25 cellular contexts compared by ENCODE assay signal in genomic region chr5:3518576-3518975, GRCh38.
DNase-seq lines count a peak whose midpoint lies in the region; ATAC-seq and TF ChIP-seq lines count a peak whose summit lies in the region.
"Had no signal": no experiment of that assay in that cellular context is flagged by ENCODE, and none has a peak within 500 bp of the region (broad histone marks: within the 10 kb centered on the region; RNA-seq: fewer than 3 reads in every experiment).

No MANE protein-coding gene starts in this region.

- H3K4me1 ChIP-seq in esophagus muscularis mucosa, result no peaks in the 10 kb centered on the region
- H3K4me1 ChIP-seq: A549; BLaER1 treated with 17β-estradiol and CSF1 and Interleukin-3, amounts not matched to agents 10 nM and 100 nM; Caco-2 had no signal

- no peaks in the 10 kb centered on the region for H3K36me3 Mint-ChIP-seq in activated CD4-positive, alpha-beta T cell treated with anti-CD3 and anti-CD28 coated beads, Interleukin-2, amount 10 ng/mL, durations not matched to agents 24 days and 14 days (ENCODE audit: low read depth)
- H3K36me3 Mint-ChIP-seq in neural crest cell (ENCODE audit: low read depth), result peaks cover 3% of the 10 kb centered on the region
- H3K36me3 Mint-ChIP-seq: CD8-positive, alpha-beta T cell had no signal

- intact Hi-C loops in activated CD4-positive, alpha-beta T cell treated with anti-CD3 and anti-CD28 coated beads, Interleukin-2, amount 10 ng/mL, durations not matched to agents 24 days and 14 days (cut with micrococcal nuclease), result no loop called here
- intact Hi-C loops in esophagus muscularis mucosa (cut with DNase I), result no loop called here

- no peak overlapping the region for H3K27ac ChIP-seq in esophagus muscularis mucosa (replicated peaks in 1 of 4)
- H3K27ac ChIP-seq: 22Rv1; A549; BLaER1 treated with 17β-estradiol and CSF1 and Interleukin-3, amounts not matched to agents 10 nM and 100 nM; C4-2B had no signal

- no peaks in the 10 kb centered on the region for H3K4me1 Mint-ChIP-seq in activated CD4-positive, alpha-beta T cell treated with anti-CD3 and anti-CD28 coated beads, Interleukin-2, amount 10 ng/mL, durations not matched to agents 24 days and 14 days
- peaks cover 48% of the 10 kb centered on the region for H3K4me1 Mint-ChIP-seq in neural crest cell
- H3K4me1 Mint-ChIP-seq: B cell had no signal

- ATAC-seq in HG03108 (IDR thresholded peaks at IDR 0.05; ENCODE audit: unreplicated experiment), result no peak
- ATAC-seq: A549; CD8-positive, alpha-beta T cell; GM12878 had no signal

- H3K9me3 Mint-ChIP-seq in activated CD4-positive, alpha-beta T cell treated with anti-CD3 and anti-CD28 coated beads, Interleukin-2, amount 10 ng/mL, durations not matched to agents 24 days and 14 days, result no peaks in the 10 kb centered on the region
- H3K9me3 Mint-ChIP-seq in neural crest cell, result peaks cover 12% of the 10 kb centered on the region

- no peak overlapping the region for H3K4me3 ChIP-seq in esophagus muscularis mucosa
- H3K4me3 ChIP-seq: A549; BLaER1 treated with 17β-estradiol and CSF1 and Interleukin-3, amounts not matched to agents 10 nM and 100 nM; GM12878 had no signal

- TF ChIP-seq CTCF in esophagus muscularis mucosa (IDR thresholded peaks at IDR 0.05) (no peak), neural crest cell (conservative IDR thresholded peaks at IDR 0.05) (no peak)

- DNase-seq in activated CD4-positive, alpha-beta T cell treated with anti-CD3 and anti-CD28 coated beads, Interleukin-2, amount 10 ng/mL, durations not matched to agents 24 days and 14 days, result peak; percentile 24
- DNase-seq in activated CD4-positive, alpha-beta T cell treated with anti-CD3 and anti-CD28 coated beads, Interleukin-2, amount 50 U/mL, for 1 hour, result no peak
- DNase-seq in ecto neural progenitor cell (ENCODE audit: low spot score) (peak; percentile 25), esophagus muscularis mucosa (ENCODE audit: extremely low spot score) (peak; percentile 80), neural crest cell (ENCODE audit: low read depth, low spot score) (no peak), HPDE6-E6E7 (ENCODE audit: extremely low spot score) (no peak), HuH-7 (ENCODE audit: low spot score) (no peak)
- DNase-seq: AML-193; Caco-2; Calu3; CD4-positive, alpha-beta T cell; CD8-positive, alpha-beta T cell; DMS153; DMS53; DMS79; DND-41; EL; GDM1 had no signal

- no peak overlapping the region for H3K27ac Mint-ChIP-seq in activated CD4-positive, alpha-beta T cell treated with anti-CD3 and anti-CD28 coated beads, Interleukin-2, amount 10 ng/mL, durations not matched to agents 24 days and 14 days
- H3K27ac Mint-ChIP-seq in neural crest cell (ENCODE audit: unreplicated experiment), result peak overlapping the region; percentile 71
- H3K27ac Mint-ChIP-seq: B cell; CD4-positive, alpha-beta T cell; CD8-positive, alpha-beta T cell had no signal

- no peak for TF ChIP-seq EP300 in esophagus muscularis mucosa (IDR thresholded peaks at IDR 0.05)

- TF ChIP-seq POLR2A in esophagus muscularis mucosa (IDR thresholded peaks at IDR 0.05; ENCODE audit: low read depth), result no peak

- 93% methylated on average over 8 of the region's 9 CpGs for WGBS in esophagus muscularis mucosa

- no peak overlapping the region for H3K4me3 Mint-ChIP-seq in activated CD4-positive, alpha-beta T cell treated with anti-CD3 and anti-CD28 coated beads, Interleukin-2, amount 10 ng/mL, durations not matched to agents 24 days and 14 days
- H3K4me3 Mint-ChIP-seq in neural crest cell, result no peak overlapping the region
- H3K4me3 Mint-ChIP-seq: B cell; CD4-positive, alpha-beta T cell; CD8-positive, alpha-beta T cell had no signal

- H3K36me3 ChIP-seq in esophagus muscularis mucosa, result no peaks in the 10 kb centered on the region
- H3K36me3 ChIP-seq: BLaER1 treated with 17β-estradiol and CSF1 and Interleukin-3, amounts not matched to agents 10 nM and 100 nM had no signal

- no peaks in the 10 kb centered on the region for H3K27me3 ChIP-seq in esophagus muscularis mucosa
- H3K27me3 ChIP-seq: BLaER1 treated with 17β-estradiol and CSF1 and Interleukin-3, amounts not matched to agents 10 nM and 100 nM had no signal

- no peaks in the 10 kb centered on the region for H3K27me3 Mint-ChIP-seq in activated CD4-positive, alpha-beta T cell treated with anti-CD3 and anti-CD28 coated beads, Interleukin-2, amount 10 ng/mL, durations not matched to agents 24 days and 14 days
- no peaks in the 10 kb centered on the region for H3K27me3 Mint-ChIP-seq in neural crest cell (ENCODE audit: low read depth)
- H3K27me3 Mint-ChIP-seq: B cell; CD4-positive, alpha-beta T cell had no signal

- no peaks in the 10 kb centered on the region for H3K9me3 ChIP-seq in esophagus muscularis mucosa
- H3K9me3 ChIP-seq: A549, Caco-2 had no signal

Comparison
In these comparisons a context has a peak if more than half of its experiments do, and no peak if none do; other contexts are left out.
1. DNase-seq: peak in activated CD4-positive, alpha-beta T cell treated with anti-CD3 and anti-CD28 coated beads, Interleukin-2, amount 10 ng/mL, durations not matched to agents 24 days and 14 days (single experiment), ecto neural progenitor cell (single experiment) and esophagus muscularis mucosa (single experiment); none in activated CD4-positive, alpha-beta T cell treated with anti-CD3 and anti-CD28 coated beads, Interleukin-2, amount 50 U/mL, for 1 hour (single experiment), neural crest cell (single experiment), HPDE6-E6E7 (single experiment) and HuH-7 (single experiment).